Comparison of ENCODE assay signal across 1 cellular context in the genomic region with DNA sequence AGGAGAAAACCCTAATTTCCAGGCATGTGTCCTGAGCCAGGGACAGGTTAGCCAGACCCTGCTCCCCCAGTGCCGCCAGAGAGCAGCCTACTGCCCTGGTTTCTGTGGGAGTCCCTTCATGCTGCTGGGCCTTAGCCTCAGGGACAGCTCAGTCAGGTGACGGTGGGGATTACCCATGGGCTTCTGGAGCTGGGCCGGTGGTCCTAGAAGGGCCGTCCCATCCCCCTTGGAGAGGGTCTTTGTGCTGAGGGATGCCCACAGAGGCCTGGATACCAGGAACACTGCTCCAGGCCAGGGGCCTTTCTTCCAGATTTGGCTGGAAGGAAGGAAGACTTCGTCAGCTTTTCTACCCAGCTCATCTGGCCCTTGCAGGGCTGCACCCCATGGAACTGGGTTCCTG.
TF ChIP-seq lines count a peak whose summit lies in the region.

No MANE protein-coding gene starts in this region.

TF ChIP-seq in liver, 16 proteins besides CTCF, POLR2A, EP300 and RAD21 (continued from another document):
- TF ChIP-seq, protein P1, sequence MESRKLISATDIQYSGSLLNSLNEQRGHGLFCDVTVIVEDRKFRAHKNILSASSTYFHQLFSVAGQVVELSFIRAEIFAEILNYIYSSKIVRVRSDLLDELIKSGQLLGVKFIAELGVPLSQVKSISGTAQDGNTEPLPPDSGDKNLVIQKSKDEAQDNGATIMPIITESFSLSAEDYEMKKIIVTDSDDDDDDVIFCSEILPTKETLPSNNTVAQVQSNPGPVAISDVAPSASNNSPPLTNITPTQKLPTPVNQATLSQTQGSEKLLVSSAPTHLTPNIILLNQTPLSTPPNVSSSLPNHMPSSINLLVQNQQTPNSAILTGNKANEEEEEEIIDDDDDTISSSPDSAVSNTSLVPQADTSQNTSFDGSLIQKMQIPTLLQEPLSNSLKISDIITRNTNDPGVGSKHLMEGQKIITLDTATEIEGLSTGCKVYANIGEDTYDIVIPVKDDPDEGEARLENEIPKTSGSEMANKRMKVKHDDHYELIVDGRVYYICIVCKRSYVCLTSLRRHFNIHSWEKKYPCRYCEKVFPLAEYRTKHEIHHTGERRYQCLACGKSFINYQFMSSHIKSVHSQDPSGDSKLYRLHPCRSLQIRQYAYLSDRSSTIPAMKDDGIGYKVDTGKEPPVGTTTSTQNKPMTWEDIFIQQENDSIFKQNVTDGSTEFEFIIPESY (IDR thresholded peaks at IDR 0.05) = no peak
- TF ChIP-seq HNF4G (IDR thresholded peaks at IDR 0.05) (no peak), YY1 (IDR thresholded peaks at IDR 0.05) (no peak), GABPA (IDR thresholded peaks at IDR 0.05 in 1 of 2, conservative IDR thresholded peaks at IDR 0.05 in 1 of 2) (no peak), FOXA1 (IDR thresholded peaks at IDR 0.05) (no peak), TAF1 (conservative IDR thresholded peaks at IDR 0.05) (no peak), JUND (IDR thresholded peaks at IDR 0.05) (no peak), EGR1 (IDR thresholded peaks at IDR 0.05; ENCODE audit: low read depth in 2 of 2) (no peak), RXRA (IDR thresholded peaks at IDR 0.05) (no peak), REST (IDR thresholded peaks at IDR 0.05) (no peak), HNF4A (conservative IDR thresholded peaks at IDR 0.05) (no peak), SP1 (IDR thresholded peaks at IDR 0.05) (no peak)
- TF ChIP-seq, protein P2, sequence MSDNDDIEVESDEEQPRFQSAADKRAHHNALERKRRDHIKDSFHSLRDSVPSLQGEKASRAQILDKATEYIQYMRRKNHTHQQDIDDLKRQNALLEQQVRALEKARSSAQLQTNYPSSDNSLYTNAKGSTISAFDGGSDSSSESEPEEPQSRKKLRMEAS (IDR thresholded peaks at IDR 0.05) = no peak
- TF ChIP-seq, protein P3, sequence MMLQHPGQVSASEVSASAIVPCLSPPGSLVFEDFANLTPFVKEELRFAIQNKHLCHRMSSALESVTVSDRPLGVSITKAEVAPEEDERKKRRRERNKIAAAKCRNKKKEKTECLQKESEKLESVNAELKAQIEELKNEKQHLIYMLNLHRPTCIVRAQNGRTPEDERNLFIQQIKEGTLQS (IDR thresholded peaks at IDR 0.05) = no peak
TF ChIP-seq in liver: peak in this region for 0.
